Comparison of ENCODE assay signal across 21 cellular contexts in the genomic region with DNA sequence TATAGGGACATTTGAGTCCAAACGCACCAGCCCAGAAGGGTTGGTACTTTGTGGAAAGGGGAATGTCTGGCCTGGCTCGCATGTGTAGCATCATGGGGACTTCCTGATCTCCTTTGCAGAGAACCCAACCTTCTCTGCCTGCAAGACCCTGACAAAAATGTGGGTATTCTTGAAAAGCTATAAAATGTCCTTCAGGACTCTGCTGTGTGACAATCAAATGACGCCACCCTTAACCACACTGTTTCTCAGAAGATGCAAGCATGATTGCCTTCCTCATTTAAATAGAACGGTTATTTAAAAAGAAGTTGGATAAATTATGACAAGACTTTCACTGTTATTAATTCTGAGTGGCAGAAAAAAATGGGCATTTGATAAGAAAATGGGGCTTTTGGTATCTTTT. TPM values are rescaled to one million over a fixed set of nuclear protein-coding genes. Genes with fewer than 3 reads are reported as not detected.
DNase-seq lines count a peak whose midpoint lies in the region; ATAC-seq and TF ChIP-seq lines count a peak whose summit lies in the region.
"Had no signal": no experiment of that assay in that cellular context is flagged by ENCODE, and none has a peak within 500 bp of the region (broad histone marks: within the 10 kb centered on the region; RNA-seq: fewer than 3 reads in every experiment).

No MANE protein-coding gene starts in this region.

- H3K36me3 ChIP-seq in thyroid gland (peaks cover 0 to 14% of the 10 kb centered on the region in 2 donors), A673 (ENCODE audit: insufficient read depth, low read length, poor library complexity, severe bottlenecking) (peaks cover 8% of the 10 kb centered on the region)

- no peaks in the 10 kb centered on the region for H3K9me3 Mint-ChIP-seq in natural killer cell treated with Interleukin-12 subunit alpha and Interleukin-12 subunit beta and Interleukin-15 and Interleukin-18, amount 100 ng/mL, for 72 hours
- no peaks in the 10 kb centered on the region for H3K9me3 Mint-ChIP-seq in natural killer cell
- no peaks in the 10 kb centered on the region for H3K9me3 Mint-ChIP-seq in stimulated activated memory B cell treated with anti-CD40 and anti-IgM and Interleukin-4, amounts not matched to agents 10 μg/mL and 1 μg/mL and 100 μg/mL, for 72 hours
- H3K9me3 Mint-ChIP-seq: CD8-positive, alpha-beta memory T cell; IgD-negative memory B cell had no signal

- H3K4me1 ChIP-seq in thyroid gland (no peaks in the 10 kb centered on the region), A673 (ENCODE audit: insufficient read depth, low read length, poor library complexity, severe bottlenecking) (no peaks in the 10 kb centered on the region)

- no peak overlapping the region for H3K4me3 ChIP-seq in thyroid gland (replicated peaks in 1 of 3)
- H3K4me3 ChIP-seq in A673 (ENCODE audit: low read depth, low read length, poor library complexity, severe bottlenecking): no peak overlapping the region

- peaks cover 12% of the 10 kb centered on the region for H3K36me3 Mint-ChIP-seq in natural killer cell treated with Interleukin-12 subunit alpha and Interleukin-12 subunit beta and Interleukin-15 and Interleukin-18, amount 100 ng/mL, for 72 hours
- no peaks in the 10 kb centered on the region for H3K36me3 Mint-ChIP-seq in natural killer cell
- H3K36me3 Mint-ChIP-seq in stimulated activated memory B cell treated with anti-CD40 and anti-IgM and Interleukin-4, amounts not matched to agents 10 μg/mL and 1 μg/mL and 100 μg/mL, for 72 hours: peaks cover 25% of the 10 kb centered on the region

- peaks cover 33 to 35% of the 10 kb centered on the region in 2 donors for H3K4me1 Mint-ChIP-seq in natural killer cell treated with Interleukin-12 subunit alpha and Interleukin-12 subunit beta and Interleukin-15 and Interleukin-18, amount 100 ng/mL, for 72 hours (ENCODE audit: low read depth in 2 of 2)
- peaks cover 9 to 16% of the 10 kb centered on the region in 2 donors for H3K4me1 Mint-ChIP-seq in natural killer cell
- H3K4me1 Mint-ChIP-seq in stimulated activated memory B cell treated with anti-CD40 and anti-IgM and Interleukin-4, amounts not matched to agents 10 μg/mL and 1 μg/mL and 100 μg/mL, for 72 hours: peaks cover 29% of the 10 kb centered on the region

- peak overlapping the region; percentile 43 for H3K4me3 Mint-ChIP-seq in natural killer cell treated with Interleukin-12 subunit alpha and Interleukin-12 subunit beta and Interleukin-15 and Interleukin-18, amount 100 ng/mL, for 72 hours
- H3K4me3 Mint-ChIP-seq in natural killer cell: no peak overlapping the region
- H3K4me3 Mint-ChIP-seq in stimulated activated memory B cell treated with anti-CD40 and anti-IgM and Interleukin-4, amounts not matched to agents 10 μg/mL and 1 μg/mL and 100 μg/mL, for 72 hours: no peak overlapping the region
- H3K4me3 Mint-ChIP-seq: CD8-positive, alpha-beta memory T cell; IgD-negative memory B cell had no signal

- POLR2A ChIA-PET in A673 (lab: Charles Lee; ENCODE audit: low non-redundant PET): no interaction called here

- no peak for TF ChIP-seq POLR2A in thyroid gland (IDR thresholded peaks at IDR 0.05)

- intact Hi-C loops in natural killer cell (cut with micrococcal nuclease) (no loop called here), thyroid gland (cut with DNase I) (no loop called here), A673 (cut with micrococcal nuclease; ENCODE audit: unreplicated experiment) (no loop called here)

- 84 to 85% methylated on average over 4 of the region's 4 CpGs for WGBS in thyroid gland, 2 donors

- no peak for ATAC-seq in natural killer cell treated with Interleukin-12 subunit alpha and Interleukin-12 subunit beta and Interleukin-15 and Interleukin-18, amount 100 ng/mL, for 72 hours
- no peak for ATAC-seq in natural killer cell
- peak; percentile 64 for ATAC-seq in stimulated activated memory B cell treated with anti-CD40 and anti-IgM and Interleukin-4, amounts not matched to agents 10 μg/mL and 1 μg/mL and 100 μg/mL, for 72 hours

- H3K27ac ChIP-seq in caudate nucleus (ENCODE audit: low read depth, low read length) (peak overlapping the region; percentile 68), thyroid gland (no peak overlapping the region), A673 (ENCODE audit: low read depth, low read length, poor library complexity, severe bottlenecking) (no peak overlapping the region)
- H3K27ac ChIP-seq: C4-2B, RWPE1 had no signal

- no TSS peak for BruUV-seq in A673 (replicated peaks; lab: Mats Ljungman, UMichigan)

- H3K27me3 Mint-ChIP-seq in natural killer cell treated with Interleukin-12 subunit alpha and Interleukin-12 subunit beta and Interleukin-15 and Interleukin-18, amount 100 ng/mL, for 72 hours: peaks cover 0 to 8% of the 10 kb centered on the region in 2 donors
- H3K27me3 Mint-ChIP-seq in natural killer cell (ENCODE audit: low read depth in 2 of 2): peaks cover 5% of the 10 kb centered on the region in 2 donors
- H3K27me3 Mint-ChIP-seq in stimulated activated memory B cell treated with anti-CD40 and anti-IgM and Interleukin-4, amounts not matched to agents 10 μg/mL and 1 μg/mL and 100 μg/mL, for 72 hours: peaks cover 8% of the 10 kb centered on the region
- H3K27me3 Mint-ChIP-seq: IgD-negative memory B cell had no signal

- CTCF ChIA-PET in A673 (lab: Charles Lee): no interaction called here

- DNase-seq in natural killer cell treated with Interleukin-12 subunit alpha and Interleukin-12 subunit beta and Interleukin-15 and Interleukin-18, amount 100 ng/mL, for 72 hours (ENCODE audit: low spot score): no peak
- DNase-seq in natural killer cell (no peak), NOMO-1 treated with DMSO at 0.1 percent for 48 hours (lab: John Stamatoyannopoulos, UW; ENCODE audit: unreplicated experiment) (peak; percentile 74), caudate nucleus (lab: John Stamatoyannopoulos, UW) (peak in 2 of 61 donors; percentile 33), thyroid gland (no peak), A673 (ENCODE audit: low spot score) (no peak), NCI-H2029 treated with DMSO at 0.1 percent for 48 hours (lab: John Stamatoyannopoulos, UW) (no peak)
- DNase-seq: CD8-positive, alpha-beta memory T cell; NCI-H1092; NCI-H1436 treated with DMSO at 0.1 percent for 48 hours; NCI-H2029; NCI-H2171; NCI-H524 treated with DMSO at 0.1 percent for 48 hours; SHP77 treated with DMSO at 0.1 percent for 48 hours had no signal

- H3K9me3 ChIP-seq in thyroid gland (no peaks in the 10 kb centered on the region), A673 (ENCODE audit: low read depth, low read length, poor library complexity, severe bottlenecking) (no peaks in the 10 kb centered on the region)

- H3K27me3 ChIP-seq in thyroid gland (no peaks in the 10 kb centered on the region), A673 (replicated peaks; ENCODE audit: insufficient read depth, low read depth, low read length, poor library complexity) (peaks cover 11% of the 10 kb centered on the region)

- no peak for TF ChIP-seq CTCF in natural killer cell (IDR thresholded peaks at IDR 0.05)
- no peak for TF ChIP-seq CTCF in thyroid gland (IDR thresholded peaks at IDR 0.05)
- no peak for TF ChIP-seq CTCF in A673 (conservative IDR thresholded peaks at IDR 0.05; ENCODE audit: low read depth, low read length)

- H3K27ac Mint-ChIP-seq in natural killer cell treated with Interleukin-12 subunit alpha and Interleukin-12 subunit beta and Interleukin-15 and Interleukin-18, amount 100 ng/mL, for 72 hours: peak overlapping the region; percentile 74 to 90
- peak overlapping the region in 1 of 2 donors; percentile 70 for H3K27ac Mint-ChIP-seq in natural killer cell
- peak overlapping the region; percentile 35 for H3K27ac Mint-ChIP-seq in stimulated activated memory B cell treated with anti-CD40 and anti-IgM and Interleukin-4, amounts not matched to agents 10 μg/mL and 1 μg/mL and 100 μg/mL, for 72 hours

RNA-seq across cellular contexts. Expression of a gene that starts 15.1 kb away (rescaled TPM):
- total RNA-seq in natural killer cell treated with Interleukin-12 subunit alpha and Interleukin-12 subunit beta and Interleukin-15 and Interleukin-18, amount 100 ng/mL, for 72 hours: not detected
- not detected for total RNA-seq in natural killer cell
- not detected for total RNA-seq in thyroid gland
- total RNA-seq in A673 (2021): not detected in 2 replicates
- total RNA-seq: A172; CD8-positive, alpha-beta memory T cell; Daoy; H4 had no signal

RNA-seq across cellular contexts. Expression of a gene that starts 19.2 kb away (rescaled TPM):
- total RNA-seq in natural killer cell treated with Interleukin-12 subunit alpha and Interleukin-12 subunit beta and Interleukin-15 and Interleukin-18, amount 100 ng/mL, for 72 hours: 100 to 1,000 TPM; 121 to 157 TPM
- 10 to 100 TPM; 84.3 to 89.3 (median 87.9) TPM for total RNA-seq in natural killer cell
- 100 to 1,000 TPM; 165 to 251 (median 202) TPM for total RNA-seq in thyroid gland
- 126 and 127 TPM in 2 replicates for total RNA-seq in A673 (2021)

RNA-seq across cellular contexts. Expression of a gene that starts 35.8 kb away (rescaled TPM):
- total RNA-seq in natural killer cell treated with Interleukin-12 subunit alpha and Interleukin-12 subunit beta and Interleukin-15 and Interleukin-18, amount 100 ng/mL, for 72 hours: 10 to 100 TPM in 1 of 2 donors, 1 to 10 TPM in 1; 3.3 to 10.2 TPM
- total RNA-seq in natural killer cell (1 to 10 TPM; 4.0 to 9.5 (median 6.5) TPM), thyroid gland (under 1 TPM in 1 of 4 donors, not detected in 3; 0.17 TPM), A673 (2021) (0.20 TPM in 1 of 2 replicates, not detected in the other)
- total RNA-seq: A172, Daoy had no signal
